Comparison of ENCODE assay signal across 8 cellular contexts in genomic region chr19:1122972-1123363, GRCh38. TPM values are rescaled to one million over a fixed set of nuclear protein-coding genes. Genes with fewer than 3 reads are reported as not detected.
DNase-seq lines count a peak whose midpoint lies in the region; TF ChIP-seq lines count a peak whose summit lies in the region.

No MANE protein-coding gene starts in this region.

- intact Hi-C loops in dorsolateral prefrontal cortex (cut with DNase I) = no loop called here

- no peaks in the 10 kb centered on the region for H3K4me1 ChIP-seq in liver (ENCODE audit: control insufficient read depth in 4 of 4, insufficient read depth in 4 of 4, low read length in 3 of 4)

- H3K36me3 ChIP-seq in liver (ENCODE audit: control insufficient read depth in 4 of 4, insufficient read depth in 3 of 4, low read depth in 1 of 4, low read length in 3 of 4) = peaks cover 15 to 82% (median 38%) of the 10 kb centered on the region in 4 donors

- DNase-seq in DMS53 (lab: John Stamatoyannopoulos, UW) (peak; percentile 59), DMS53 treated with DMSO at 0.1 percent for 48 hours (lab: John Stamatoyannopoulos, UW; ENCODE audit: unreplicated experiment) (no peak), NAMALWA (ENCODE audit: low spot score) (peak; percentile 74), astrocyte of the hippocampus (ENCODE audit: low read depth, low spot score) (peak; percentile 77), coronary artery (ENCODE audit: low spot score) (no peak), NCI-H524 treated with DMSO at 0.1 percent for 48 hours (lab: John Stamatoyannopoulos, UW) (no peak), dorsolateral prefrontal cortex (no peak)

- no peaks in the 10 kb centered on the region for H3K9me3 ChIP-seq in liver (ENCODE audit: control insufficient read depth in 4 of 4, low read length in 3 of 4)

- H3K4me3 ChIP-seq in liver (ENCODE audit: low read depth in 1 of 3, low read length in 3 of 3) (no peak overlapping the region), coronary artery (no peak overlapping the region), dorsolateral prefrontal cortex (no peak overlapping the region)

- 75% methylated on average over 21 of the region's 21 CpGs for WGBS in liver

- TF ChIP-seq RAD21 in liver (IDR thresholded peaks at IDR 0.05) = no peak

- H3K9ac ChIP-seq in liver (ENCODE audit: low read depth in 1 of 2, low read length in 2 of 2) = no peak overlapping the region

- TF ChIP-seq CTCF in liver (IDR thresholded peaks at IDR 0.05; ENCODE audit: low read depth, low read length, missing input control) (no peak), coronary artery (IDR thresholded peaks at IDR 0.05) (no peak), dorsolateral prefrontal cortex (IDR thresholded peaks at IDR 0.05 in 54 of 56, conservative IDR thresholded peaks at IDR 0.05 in 2 of 56; ENCODE audit: low read depth in 1 of 56, partially characterized antibody in 56 of 56) (no peak)

- no peaks in the 10 kb centered on the region for H3K27me3 ChIP-seq in liver (ENCODE audit: control insufficient read depth in 4 of 4, insufficient read depth in 4 of 4, low read length in 3 of 4)
- H3K27me3 ChIP-seq in dorsolateral prefrontal cortex = no peaks in the 10 kb centered on the region

- H3K27ac ChIP-seq in liver (ENCODE audit: low read depth in 1 of 2, low read length in 2 of 2) (no peak overlapping the region), coronary artery (peak overlapping the region in 1 of 2 donors; percentile 31), dorsolateral prefrontal cortex (no peak overlapping the region)

TF ChIP-seq in liver, 16 proteins besides CTCF, POLR2A, EP300 and RAD21:
- TF ChIP-seq FOXA2 (IDR thresholded peaks at IDR 0.05) = no peak
- TF ChIP-seq, protein P1, sequence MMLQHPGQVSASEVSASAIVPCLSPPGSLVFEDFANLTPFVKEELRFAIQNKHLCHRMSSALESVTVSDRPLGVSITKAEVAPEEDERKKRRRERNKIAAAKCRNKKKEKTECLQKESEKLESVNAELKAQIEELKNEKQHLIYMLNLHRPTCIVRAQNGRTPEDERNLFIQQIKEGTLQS (IDR thresholded peaks at IDR 0.05) = no peak
- no peak for TF ChIP-seq YY1 (IDR thresholded peaks at IDR 0.05)
- no peak for TF ChIP-seq HNF4G (IDR thresholded peaks at IDR 0.05)
- TF ChIP-seq SP1 (IDR thresholded peaks at IDR 0.05) = peak; percentile 83
- TF ChIP-seq, protein P2, sequence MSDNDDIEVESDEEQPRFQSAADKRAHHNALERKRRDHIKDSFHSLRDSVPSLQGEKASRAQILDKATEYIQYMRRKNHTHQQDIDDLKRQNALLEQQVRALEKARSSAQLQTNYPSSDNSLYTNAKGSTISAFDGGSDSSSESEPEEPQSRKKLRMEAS (IDR thresholded peaks at IDR 0.05) = no peak
- no peak for TF ChIP-seq HNF4A (conservative IDR thresholded peaks at IDR 0.05)
- no peak for TF ChIP-seq RXRA (IDR thresholded peaks at IDR 0.05)

RNA-seq across cellular contexts. Expression of gene GPX4, which starts 19.2 kb away (rescaled TPM):
- 100 to 1,000 TPM; 122 to 149 TPM for total RNA-seq in liver
- 100 to 1,000 TPM; 447 to 558 TPM for polyA plus RNA-seq in liver
- total RNA-seq in dorsolateral prefrontal cortex = 100 to 1,000 TPM; 189 to 425 (median 310) TPM

RNA-seq across cellular contexts. Expression of gene POLR2E, which starts 27.8 kb away (rescaled TPM):
- total RNA-seq in liver (100 to 1,000 TPM in 1 of 2 donors, 10 to 100 TPM in 1; 51.8 to 168 TPM), dorsolateral prefrontal cortex (100 to 1,000 TPM; 114 to 230 (median 158) TPM)
- polyA plus RNA-seq in liver = 100 to 1,000 TPM; 175 to 211 TPM

RNA-seq across cellular contexts. Expression of gene SBNO2, which starts 51.1 kb away (rescaled TPM):
- total RNA-seq in liver (10 to 100 TPM; 11.0 to 25.0 TPM), dorsolateral prefrontal cortex (10 to 100 TPM; 10.1 to 52.7 (median 22.7) TPM)
- 10 to 100 TPM in 1 of 2 donors, 1 to 10 TPM in 1; 2.2 to 19.1 TPM for polyA plus RNA-seq in liver

RNA-seq across cellular contexts. Expression of gene ARHGAP45, which starts 56.0 kb away (rescaled TPM):
- 10 to 100 TPM; 13.6 to 27.5 TPM for total RNA-seq in liver
- polyA plus RNA-seq in liver = 1 to 10 TPM; 3.3 to 5.8 TPM
- 10 to 100 TPM in 55 of 120 experiments, 1 to 10 TPM in 65; 2.8 to 23.4 (median 9.5) TPM for total RNA-seq in dorsolateral prefrontal cortex

Comparison
In these comparisons a context has a peak if more than half of its experiments do, and no peak if none do; other contexts are left out.
1. DNase-seq: peak in DMS53 (single experiment), NAMALWA (single experiment) and astrocyte of the hippocampus (single experiment); none in DMS53 treated with DMSO at 0.1 percent for 48 hours (single experiment), coronary artery (single experiment), NCI-H524 treated with DMSO at 0.1 percent for 48 hours (single experiment) and dorsolateral prefrontal cortex (0 of 10).